2 cellular contexts compared by ENCODE assay signal in the genomic region with DNA sequence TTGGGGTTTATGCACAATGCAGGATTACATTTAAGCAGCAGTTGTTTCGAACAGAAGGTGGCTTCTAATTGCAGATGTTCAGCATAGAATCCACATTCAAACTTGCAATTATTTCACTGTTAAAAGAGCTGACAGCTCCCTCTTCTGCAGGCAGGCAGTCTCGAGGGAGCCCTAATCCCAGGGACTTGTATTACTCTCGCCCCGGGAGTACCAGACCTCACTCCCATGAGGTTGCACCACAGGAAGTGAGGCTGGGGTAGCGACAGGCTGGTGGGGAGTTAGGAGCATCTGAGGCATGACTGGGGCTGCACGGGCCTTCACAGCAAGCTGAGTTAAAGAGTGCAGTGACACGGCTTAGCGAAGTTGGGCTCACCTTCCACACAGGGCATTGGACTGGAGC.
A peak's percentile ranks its signal among the peaks of the same experiment; 100 is the strongest.
TF ChIP-seq lines count a peak whose summit lies in the region.

No MANE protein-coding gene starts in this region.

TF ChIP-seq in H1, 55 proteins besides CTCF, POLR2A, EP300 and RAD21:
- TF ChIP-seq EGR1 (IDR thresholded peaks at IDR 0.05; ENCODE audit: borderline replicate concordance, low read depth, low read length) (no peak), SRF (IDR thresholded peaks at IDR 0.05; ENCODE audit: low read depth, low read length) (no peak), RBBP5 (IDR thresholded peaks at IDR 0.05; ENCODE audit: borderline replicate concordance, low read depth, low read length) (no peak), SAP30 (IDR thresholded peaks at IDR 0.05; ENCODE audit: insufficient read depth, insufficient replicate concordance, low read length) (no peak), NRF1 (IDR thresholded peaks at IDR 0.05; ENCODE audit: low read depth, low read length) (no peak), ZNF274 (IDR thresholded peaks at IDR 0.05; ENCODE audit: borderline replicate concordance, extremely low read depth, low read length) (no peak)

TF ChIP-seq in neural cell, 6 proteins besides CTCF, POLR2A, EP300 and RAD21 (continued from another document):
- TF ChIP-seq POLR2AphosphoS5 (IDR thresholded peaks at IDR 0.05): peak; percentile 13
TF ChIP-seq in neural cell: peak in this region for 1.
